In the genomic region with DNA sequence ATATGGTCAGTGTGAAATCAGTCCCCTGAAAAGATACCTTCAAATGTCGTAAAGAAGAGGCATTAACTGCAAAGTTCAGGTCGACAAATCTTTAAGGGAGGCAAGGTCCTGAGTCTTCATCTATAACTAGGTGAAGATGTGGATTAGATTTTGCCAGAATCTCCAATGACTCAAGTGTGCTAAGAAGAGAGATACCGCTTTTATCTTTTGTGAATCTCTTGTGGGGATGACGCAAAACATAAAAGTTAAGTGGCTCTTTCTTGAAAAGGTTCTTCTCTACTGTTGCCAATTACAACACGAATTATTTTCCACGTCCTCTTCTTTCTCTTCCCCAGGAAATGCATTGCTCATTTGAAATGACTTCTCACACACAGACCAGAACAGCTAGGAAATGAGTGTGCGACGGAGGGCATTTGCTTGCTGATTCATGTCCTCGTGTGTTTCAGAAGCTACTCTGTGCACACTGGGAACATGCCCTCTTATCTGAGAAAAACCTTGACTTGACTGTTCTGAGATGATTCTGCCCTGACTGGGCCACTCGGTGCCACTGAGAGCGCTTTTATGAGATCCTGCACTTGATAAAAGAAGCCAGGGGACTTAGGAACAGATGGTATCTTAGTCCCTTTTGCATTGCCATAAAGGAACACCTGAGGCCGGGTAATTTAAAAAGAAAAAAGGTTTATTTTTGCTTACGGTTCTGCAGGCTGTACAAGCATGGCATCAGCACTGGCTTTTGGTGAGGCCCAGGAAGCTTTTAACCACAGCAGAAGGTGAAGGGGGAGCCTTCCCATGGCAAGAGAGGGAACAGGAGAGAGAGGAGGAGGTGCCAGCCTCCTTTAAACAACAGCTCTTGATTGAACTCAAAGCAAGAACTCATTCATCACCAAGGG, we compare ENCODE assay signal across 17 cellular contexts.
DNase-seq lines count a peak whose midpoint lies in the region; TF ChIP-seq lines count a peak whose summit lies in the region.
"Had no signal": no experiment of that assay in that cellular context is flagged by ENCODE, and none has a peak within 500 bp of the region (broad histone marks: within the 10 kb centered on the region; RNA-seq: fewer than 3 reads in every experiment).

No MANE protein-coding gene starts in this region.

- no peaks in the 10 kb centered on the region for H3K36me3 Mint-ChIP-seq in activated naive CD4-positive, alpha-beta T cell treated with anti-CD3 and anti-CD28 coated beads for 36 hours (ENCODE audit: low read depth)
- H3K36me3 Mint-ChIP-seq in activated naive CD4-positive, alpha-beta T cell treated with anti-CD3 and anti-CD28 coated beads, Interleukin-2, amount 10 ng/mL, durations not matched to agents 7 days and 5 days: no peaks in the 10 kb centered on the region
- no peaks in the 10 kb centered on the region for H3K36me3 Mint-ChIP-seq in osteocyte (ENCODE audit: unreplicated experiment)
- H3K36me3 Mint-ChIP-seq: activated naive CD4-positive, alpha-beta T cell treated with anti-CD3 and anti-CD28 coated beads, Interleukin-2, amount 50 U/mL, for 24 hours had no signal

- intact Hi-C loops in activated naive CD4-positive, alpha-beta T cell treated with anti-CD3 and anti-CD28 coated beads for 36 hours (cut with micrococcal nuclease): loop anchor here (5.0 kb wide), 2 partner anchors 54 to 1786 kb away; no protein-coding TSS in a partner anchor

- CTCF ChIA-PET in activated naive CD4-positive, alpha-beta T cell treated with anti-CD3 and anti-CD28 coated beads for 36 hours (lab: Charles Lee): no interaction called here
- CTCF ChIA-PET in activated naive CD4-positive, alpha-beta T cell treated with anti-CD3 and anti-CD28 coated beads, Interleukin-2, amount 10 ng/mL, durations not matched to agents 7 days and 5 days (lab: Charles Lee): no interaction called here

- no peaks in the 10 kb centered on the region for H3K9me3 Mint-ChIP-seq in activated naive CD4-positive, alpha-beta T cell treated with anti-CD3 and anti-CD28 coated beads for 36 hours
- no peaks in the 10 kb centered on the region for H3K9me3 Mint-ChIP-seq in activated naive CD4-positive, alpha-beta T cell treated with anti-CD3 and anti-CD28 coated beads, Interleukin-2, amount 10 ng/mL, durations not matched to agents 7 days and 5 days
- H3K9me3 Mint-ChIP-seq in osteocyte (ENCODE audit: unreplicated experiment): no peaks in the 10 kb centered on the region
- H3K9me3 Mint-ChIP-seq: activated naive CD4-positive, alpha-beta T cell treated with anti-CD3 and anti-CD28 coated beads, Interleukin-2, amount 50 U/mL, for 24 hours had no signal

- TF ChIP-seq CTCF in HL-60 (IDR thresholded peaks at IDR 0.05; ENCODE audit: insufficient read depth, low read length) (no peak), osteocyte (IDR thresholded peaks at IDR 0.05) (no peak)

- H3K27ac ChIP-seq in HL-60 (replicated peaks): peak overlapping the region; percentile 44; the same call in 1 of the 2 replicates
- H3K27ac ChIP-seq: tibial nerve had no signal

- H3K4me3 ChIP-seq in HL-60 (replicated peaks; ENCODE audit: insufficient read depth, low read length): no peak overlapping the region
- H3K4me3 ChIP-seq: tibial nerve had no signal

- H3K27ac Mint-ChIP-seq in activated naive CD4-positive, alpha-beta T cell treated with anti-CD3 and anti-CD28 coated beads for 36 hours: no peak overlapping the region
- no peak overlapping the region for H3K27ac Mint-ChIP-seq in activated naive CD4-positive, alpha-beta T cell treated with anti-CD3 and anti-CD28 coated beads, Interleukin-2, amount 10 ng/mL, durations not matched to agents 7 days and 5 days
- H3K27ac Mint-ChIP-seq in osteocyte (ENCODE audit: unreplicated experiment): no peak overlapping the region
- H3K27ac Mint-ChIP-seq: B cell had no signal

- H3K27me3 ChIP-seq in HL-60 (ENCODE audit: insufficient read depth, poor library complexity, severe bottlenecking): no peaks in the 10 kb centered on the region
- H3K27me3 ChIP-seq: tibial nerve had no signal

- DNase-seq in activated naive CD4-positive, alpha-beta T cell treated with anti-CD3 and anti-CD28 coated beads for 36 hours: peak; percentile 33
- DNase-seq in activated naive CD4-positive, alpha-beta T cell treated with anti-CD3 and anti-CD28 coated beads, Interleukin-2, amount 10 ng/mL, durations not matched to agents 7 days and 5 days: no peak
- DNase-seq in HL-60 (ENCODE audit: low read depth in 1 of 2, low spot score in 1 of 2) (no peak), UCSD-AML1 (lab: John Stamatoyannopoulos, UW; ENCODE audit: unreplicated experiment) (peak; percentile 44), osteocyte (ENCODE audit: extremely low spot score, unreplicated experiment) (peak; percentile 38), superior temporal gyrus (ENCODE audit: extremely low spot score) (no peak), NCI-H1105 treated with DMSO at 0.1 percent for 48 hours (lab: John Stamatoyannopoulos, UW) (no peak), NCI-H1105 (lab: John Stamatoyannopoulos, UW) (no peak)
- DNase-seq: DMS153; effector memory CD4-positive, alpha-beta T cell; foreskin fibroblast; GOT3; left ventricle myocardium superior; MM.1S had no signal

- H3K4me1 Mint-ChIP-seq in activated naive CD4-positive, alpha-beta T cell treated with anti-CD3 and anti-CD28 coated beads for 36 hours (ENCODE audit: low read depth): peaks cover 10% of the 10 kb centered on the region
- H3K4me1 Mint-ChIP-seq in activated naive CD4-positive, alpha-beta T cell treated with anti-CD3 and anti-CD28 coated beads, Interleukin-2, amount 10 ng/mL, durations not matched to agents 7 days and 5 days: no peaks in the 10 kb centered on the region
- no peaks in the 10 kb centered on the region for H3K4me1 Mint-ChIP-seq in osteocyte (ENCODE audit: unreplicated experiment)
- H3K4me1 Mint-ChIP-seq: activated naive CD4-positive, alpha-beta T cell treated with anti-CD3 and anti-CD28 coated beads, Interleukin-2, amount 50 U/mL, for 24 hours; B cell had no signal

- no peak overlapping the region for H3K4me3 Mint-ChIP-seq in activated naive CD4-positive, alpha-beta T cell treated with anti-CD3 and anti-CD28 coated beads for 36 hours
- no peak overlapping the region for H3K4me3 Mint-ChIP-seq in activated naive CD4-positive, alpha-beta T cell treated with anti-CD3 and anti-CD28 coated beads, Interleukin-2, amount 10 ng/mL, durations not matched to agents 7 days and 5 days
- H3K4me3 Mint-ChIP-seq in osteocyte (ENCODE audit: unreplicated experiment): no peak overlapping the region
- H3K4me3 Mint-ChIP-seq: activated naive CD4-positive, alpha-beta T cell treated with anti-CD3 and anti-CD28 coated beads, Interleukin-2, amount 50 U/mL, for 24 hours; B cell had no signal

- peaks cover 11% of the 10 kb centered on the region for H3K27me3 Mint-ChIP-seq in activated naive CD4-positive, alpha-beta T cell treated with anti-CD3 and anti-CD28 coated beads for 36 hours (ENCODE audit: low read depth)
- peaks cover 8% of the 10 kb centered on the region for H3K27me3 Mint-ChIP-seq in activated naive CD4-positive, alpha-beta T cell treated with anti-CD3 and anti-CD28 coated beads, Interleukin-2, amount 10 ng/mL, durations not matched to agents 7 days and 5 days
- peaks cover 40% of the 10 kb centered on the region for H3K27me3 Mint-ChIP-seq in osteocyte (ENCODE audit: unreplicated experiment)

Comparison
In these comparisons a context has a peak if more than half of its experiments do, and no peak if none do; other contexts are left out.
1. DNase-seq: peak in activated naive CD4-positive, alpha-beta T cell treated with anti-CD3 and anti-CD28 coated beads for 36 hours (single experiment), UCSD-AML1 (single experiment) and osteocyte (single experiment); none in activated naive CD4-positive, alpha-beta T cell treated with anti-CD3 and anti-CD28 coated beads, Interleukin-2, amount 10 ng/mL, durations not matched to agents 7 days and 5 days (single experiment), HL-60 (0 of 2), superior temporal gyrus (single experiment), NCI-H1105 treated with DMSO at 0.1 percent for 48 hours (single experiment) and NCI-H1105 (single experiment).